ENCODE assay signal across 9 cellular contexts in genomic region chr17:28718317-28718672, GRCh38. TPM values are rescaled to one million over a fixed set of nuclear protein-coding genes. Genes with fewer than 3 reads are reported as not detected.
DNase-seq lines count a peak whose midpoint lies in the region; ATAC-seq and TF ChIP-seq lines count a peak whose summit lies in the region.
"Had no signal": no experiment of that assay in that cellular context is flagged by ENCODE, and none has a peak within 500 bp of the region (broad histone marks: within the 10 kb centered on the region; RNA-seq: fewer than 3 reads in every experiment).

No MANE protein-coding gene starts in this region.

- intact Hi-C loops in dendritic cell treated with granulocyte-macrophage colony-stimulating factor and Interleukin-4, amounts not matched to agents 40 ng/mL and 50 ng/mL, for 4 days (cut with micrococcal nuclease), result loop anchor here (5.0 kb wide), 1 partner anchor 71 kb away; the partner anchor contains the start of gene BLTP2

- H4K20me1 ChIP-seq in BLaER1 treated with 17β-estradiol and CSF1 and Interleukin-3, amounts not matched to agents 10 nM and 100 nM, result peaks cover 26 to 63% (median 50%) of the 10 kb centered on the region in 11 experiments

- DNase-seq in NCI-H524 treated with DMSO at 0.1 percent for 48 hours (lab: John Stamatoyannopoulos, UW) (peak; percentile 27), NCI-H526 treated with DMSO at 0.1 percent for 48 hours (lab: John Stamatoyannopoulos, UW) (no peak), GM20000 (ENCODE audit: low spot score) (no peak)
- DNase-seq: NCI-H2227 treated with DMSO at 0.1 percent for 48 hours had no signal

- TF ChIP-seq CTCF in nephron (IDR thresholded peaks at IDR 0.05; ENCODE audit: unreplicated experiment in 3 of 3), result no peak
- TF ChIP-seq CTCF in GM20000 (IDR thresholded peaks at IDR 0.05; ENCODE audit: extremely low read depth, missing control alignments), result no peak

- H3K36me3 ChIP-seq in BLaER1 treated with 17β-estradiol and CSF1 and Interleukin-3, amounts not matched to agents 10 nM and 100 nM, result peaks cover 46 to 61% (median 56%) of the 10 kb centered on the region in 11 experiments

- peak overlapping the region; percentile 71 to 97 (median 86) for H3K4me3 ChIP-seq in BLaER1 treated with 17β-estradiol and CSF1 and Interleukin-3, amounts not matched to agents 10 nM and 100 nM

- peak overlapping the region; percentile 83 to 99 (median 96) for H3K9ac ChIP-seq in BLaER1 treated with 17β-estradiol and CSF1 and Interleukin-3, amounts not matched to agents 10 nM and 100 nM

- H3K4me1 Mint-ChIP-seq in dendritic cell treated with granulocyte-macrophage colony-stimulating factor and Interleukin-4, amounts not matched to agents 40 ng/mL and 50 ng/mL, for 4 days (ENCODE audit: low read depth), result peaks cover 46% of the 10 kb centered on the region
- peaks cover 54% of the 10 kb centered on the region for H3K4me1 Mint-ChIP-seq in nephron

- H3K4me3 Mint-ChIP-seq in dendritic cell treated with granulocyte-macrophage colony-stimulating factor and Interleukin-4, amounts not matched to agents 40 ng/mL and 50 ng/mL, for 4 days, result peak overlapping the region; percentile 84
- peak overlapping the region; percentile 86 to 91 (median 88) for H3K4me3 Mint-ChIP-seq in nephron

- no peaks in the 10 kb centered on the region for H3K27me3 ChIP-seq in BLaER1 treated with 17β-estradiol and CSF1 and Interleukin-3, amounts not matched to agents 10 nM and 100 nM

- peak overlapping the region; percentile 86 to 99 (median 96) for H3K27ac ChIP-seq in BLaER1 treated with 17β-estradiol and CSF1 and Interleukin-3, amounts not matched to agents 10 nM and 100 nM

- H3K27ac Mint-ChIP-seq in dendritic cell treated with granulocyte-macrophage colony-stimulating factor and Interleukin-4, amounts not matched to agents 40 ng/mL and 50 ng/mL, for 4 days, result peak overlapping the region; percentile 91
- peak overlapping the region; percentile 99 to 100 (median 99) for H3K27ac Mint-ChIP-seq in nephron

- H3K27me3 Mint-ChIP-seq in dendritic cell treated with granulocyte-macrophage colony-stimulating factor and Interleukin-4, amounts not matched to agents 40 ng/mL and 50 ng/mL, for 4 days, result peaks cover 2% of the 10 kb centered on the region
- H3K27me3 Mint-ChIP-seq in nephron (ENCODE audit: low read depth), result no peaks in the 10 kb centered on the region

- peaks cover 48 to 64% (median 56%) of the 10 kb centered on the region in 10 experiments for H3K4me1 ChIP-seq in BLaER1 treated with 17β-estradiol and CSF1 and Interleukin-3, amounts not matched to agents 10 nM and 100 nM

- ATAC-seq in esophagus mucosa (no peak), GM21447 (IDR thresholded peaks at IDR 0.05; ENCODE audit: unreplicated experiment) (no peak)

- peak overlapping the region; percentile 83 to 99 (median 97) for H3K4me2 ChIP-seq in BLaER1 treated with 17β-estradiol and CSF1 and Interleukin-3, amounts not matched to agents 10 nM and 100 nM

- H3K36me3 Mint-ChIP-seq in dendritic cell treated with granulocyte-macrophage colony-stimulating factor and Interleukin-4, amounts not matched to agents 40 ng/mL and 50 ng/mL, for 4 days (ENCODE audit: low read depth), result peaks cover 66% of the 10 kb centered on the region
- H3K36me3 Mint-ChIP-seq in nephron (ENCODE audit: low read depth), result peaks cover 54% of the 10 kb centered on the region

- no peaks in the 10 kb centered on the region for H3K9me3 ChIP-seq in BLaER1 treated with 17β-estradiol and CSF1 and Interleukin-3, amounts not matched to agents 10 nM and 100 nM (replicated peaks in 1 of 11)

- no peaks in the 10 kb centered on the region for H3K9me3 Mint-ChIP-seq in dendritic cell treated with granulocyte-macrophage colony-stimulating factor and Interleukin-4, amounts not matched to agents 40 ng/mL and 50 ng/mL, for 4 days
- H3K9me3 Mint-ChIP-seq in nephron, result no peaks in the 10 kb centered on the region

RNA-seq across cellular contexts. Expression of gene RAB34, which starts 0.6 kb away (rescaled TPM):
- total RNA-seq in esophagus mucosa, result 34.2 TPM

RNA-seq across cellular contexts. Expression of gene RPL23A, which starts 1.5 kb away (rescaled TPM):
- total RNA-seq in esophagus mucosa, result 1,336 TPM

RNA-seq across cellular contexts. Expression of gene PROCA1, which starts 6.6 kb away (rescaled TPM):
- total RNA-seq in esophagus mucosa, result 0.64 TPM

RNA-seq across cellular contexts. Expression of gene TLCD1, which starts 7.7 kb away (rescaled TPM):
- 14.7 TPM for total RNA-seq in esophagus mucosa

RNA-seq across cellular contexts. Expression of gene NEK8, which starts 10.3 kb away (rescaled TPM):
- total RNA-seq in esophagus mucosa, result 3.9 TPM
